Comparison of ENCODE assay signal across 1 cellular context in genomic region chr20:22464312-22465003, GRCh38.
TF ChIP-seq lines count a peak whose summit lies in the region.

No MANE protein-coding gene starts in this region.

TF ChIP-seq in A549, 52 proteins besides CTCF, POLR2A, EP300 and RAD21 (continued from another document):
- no peak for TF ChIP-seq ELK1 (IDR thresholded peaks at IDR 0.05; ENCODE audit: low read depth, low read length)
- no peak for TF ChIP-seq HOXB13 (CRISPR knock-in tag; IDR thresholded peaks at IDR 0.05; ENCODE audit: low read depth)
- no peak for TF ChIP-seq CBX8 (IDR thresholded peaks at IDR 0.05)
- TF ChIP-seq POLR2AphosphoS2 (conservative IDR thresholded peaks at IDR 0.05; ENCODE audit: low read length): no peak
- TF ChIP-seq CHD2 (IDR thresholded peaks at IDR 0.05; ENCODE audit: low read length, partially characterized antibody): no peak
- TF ChIP-seq RNF2 (IDR thresholded peaks at IDR 0.05; ENCODE audit: borderline replicate concordance, low read depth): no peak
